ENCODE assay signal across 16 cellular contexts in genomic region chr6:137350857-137351256, GRCh38.
DNase-seq lines count a peak whose midpoint lies in the region; ATAC-seq and TF ChIP-seq lines count a peak whose summit lies in the region.
"Had no signal": no experiment of that assay in that cellular context is flagged by ENCODE, and none has a peak within 500 bp of the region (broad histone marks: within the 10 kb centered on the region; RNA-seq: fewer than 3 reads in every experiment).

No MANE protein-coding gene starts in this region.

- TF ChIP-seq CTCF in VCaP (conservative IDR thresholded peaks at IDR 0.05): no peak
- TF ChIP-seq CTCF in dorsolateral prefrontal cortex (IDR thresholded peaks at IDR 0.05 in 54 of 56, conservative IDR thresholded peaks at IDR 0.05 in 2 of 56; ENCODE audit: low read depth in 1 of 56, partially characterized antibody in 56 of 56): no peak

- ATAC-seq in HG03342 (IDR thresholded peaks at IDR 0.05; ENCODE audit: unreplicated experiment): no peak
- ATAC-seq: A549, HCT116 had no signal

- no peaks in the 10 kb centered on the region for H3K27me3 ChIP-seq in dorsolateral prefrontal cortex

- H3K27ac ChIP-seq in VCaP (peak overlapping the region; percentile 15), dorsolateral prefrontal cortex (peak overlapping the region in 58 of 59 donors; percentile 72 to 99 (median 94)), substantia nigra (ENCODE audit: low read depth, low read length, poor library complexity, severe bottlenecking) (peak overlapping the region; percentile 97)
- H3K27ac ChIP-seq: A549 had no signal

- H3K4me3 ChIP-seq in dorsolateral prefrontal cortex: peak overlapping the region in 3 of 59 donors; percentile 21 to 39 (median 28)
- H3K4me3 ChIP-seq: A549 had no signal

- no peak for DNase-seq in dorsolateral prefrontal cortex
- DNase-seq in substantia nigra (lab: John Stamatoyannopoulos, UW): no peak
- no peak for DNase-seq in midbrain (lab: John Stamatoyannopoulos, UW)
- no peak for DNase-seq in middle frontal gyrus (ENCODE audit: extremely low spot score, low spot score)
- DNase-seq: AML-193; CD4-positive, alpha-beta memory T cell; DMS153; DMS79; GDM1; GOT3; H7; HFFc6 had no signal

- intact Hi-C loops in dorsolateral prefrontal cortex (cut with DNase I): no loop called here

Comparison
In these comparisons a context has a peak if more than half of its experiments do, and no peak if none do; other contexts are left out.
1. H3K27ac ChIP-seq: peak in every context shown above with its lines; median percentile 97 in substantia nigra; 94 in dorsolateral prefrontal cortex; 15 in VCaP.